ENCODE assay signal across 14 cellular contexts in genomic region chr7:139339025-139339424, GRCh38. TPM values are rescaled to one million over a fixed set of nuclear protein-coding genes. Genes with fewer than 3 reads are reported as not detected.
A peak's percentile ranks its signal among the peaks of the same experiment; 100 is the strongest.
DNase-seq lines count a peak whose midpoint lies in the region; ATAC-seq, FAIRE-seq and TF ChIP-seq lines count a peak whose summit lies in the region.
"Had no signal": no experiment of that assay in that cellular context is flagged by ENCODE, and none has a peak within 500 bp of the region (broad histone marks: within the 10 kb centered on the region; RNA-seq: fewer than 3 reads in every experiment).

No MANE protein-coding gene starts in this region.

- no peak for ATAC-seq in GM18502 (IDR thresholded peaks at IDR 0.05; ENCODE audit: poor library complexity, unreplicated experiment)
- ATAC-seq: foreskin keratinocyte had no signal

- H3K4me1 Mint-ChIP-seq in CD4-positive, alpha-beta memory T cell, result peaks cover 14 to 41% (median 24%) of the 10 kb centered on the region in 4 donors
- H3K4me1 Mint-ChIP-seq in activated T-helper 2 cell treated with anti-CD3 and anti-CD28 coated beads, Interferon-gamma antibody, Interleukin-2, Interleukin-4, amounts not matched to agents 10 μg/mL and 5 μg/mL and 100 μg/mL, durations not matched to agents 14 hours and 24 hours and 36 hours (ENCODE audit: low read depth), result peaks cover 21% of the 10 kb centered on the region
- H3K4me1 Mint-ChIP-seq in nephron, result peaks cover 8% of the 10 kb centered on the region

- intact Hi-C loops in CD4-positive, alpha-beta memory T cell (cut with micrococcal nuclease), result no loop called here
- intact Hi-C loops in activated T-helper 2 cell treated with anti-CD3 and anti-CD28 coated beads, Interferon-gamma antibody, Interleukin-2, Interleukin-4, amounts not matched to agents 10 μg/mL and 5 μg/mL and 100 μg/mL, durations not matched to agents 14 hours and 24 hours and 36 hours (cut with micrococcal nuclease), result no loop called here

- H3K27ac Mint-ChIP-seq in CD4-positive, alpha-beta memory T cell, result peak overlapping the region; percentile 6 to 100 (median 100)
- H3K27ac Mint-ChIP-seq in activated T-helper 2 cell treated with anti-CD3 and anti-CD28 coated beads, Interferon-gamma antibody, Interleukin-2, Interleukin-4, amounts not matched to agents 10 μg/mL and 5 μg/mL and 100 μg/mL, durations not matched to agents 14 hours and 24 hours and 36 hours, result peak overlapping the region; percentile 70
- H3K27ac Mint-ChIP-seq in nephron, result peak overlapping the region; percentile 89 to 100 (median 100)

- no peak for DNase-seq in CD4-positive, alpha-beta memory T cell
- DNase-seq in activated T-helper 2 cell treated with anti-CD3 and anti-CD28 coated beads, Interferon-gamma antibody, Interleukin-2, Interleukin-4, amounts not matched to agents 10 μg/mL and 5 μg/mL and 100 μg/mL, durations not matched to agents 14 hours and 24 hours and 36 hours (ENCODE audit: low spot score), result no peak
- DNase-seq in WERI-Rb-1 (no peak), frontal cortex (ENCODE audit: low spot score in 2 of 2) (no peak), iPS-NIHi11 (ENCODE audit: low spot score) (no peak)
- DNase-seq: COR-L47, foreskin keratinocyte, NCI-H2081 treated with DMSO at 0.1 percent for 48 hours, tibial artery had no signal

- no peak for FAIRE-seq in frontal cortex (lab: Jason Lieb, UNC)
- FAIRE-seq: keratinocyte had no signal

- POLR2A ChIA-PET in CD4-positive, alpha-beta memory T cell (lab: Charles Lee; ENCODE audit: partially characterized antibody), result interaction anchor here (0.7 to 4.9 kb wide), 5 partner anchors 15 to 244 kb away, joined by 3 to 107 read pairs (median 3); partner anchors contain the start of gene LUC7L2
- POLR2A ChIA-PET in HEK293 (lab: Yijun Ruan, JAX), result interaction anchor here (1.4 to 2.7 kb wide), 2 partner anchors 21 to 97 kb away, joined by 5 to 35 read pairs; partner anchors contain the start of gene LUC7L2

- peaks cover 0 to 18% of the 10 kb centered on the region in 2 donors for H3K36me3 Mint-ChIP-seq in CD4-positive, alpha-beta memory T cell
- H3K36me3 Mint-ChIP-seq in activated T-helper 2 cell treated with anti-CD3 and anti-CD28 coated beads, Interferon-gamma antibody, Interleukin-2, Interleukin-4, amounts not matched to agents 10 μg/mL and 5 μg/mL and 100 μg/mL, durations not matched to agents 14 hours and 24 hours and 36 hours (ENCODE audit: low read depth), result peaks cover 12% of the 10 kb centered on the region
- H3K36me3 Mint-ChIP-seq in nephron (ENCODE audit: low read depth), result peaks cover 8% of the 10 kb centered on the region

- H3K9me3 ChIP-seq in CD4-positive, alpha-beta memory T cell (ENCODE audit: control insufficient read depth in 1 of 2, low read length in 2 of 2), result no peaks in the 10 kb centered on the region
- H3K9me3 ChIP-seq in HEK293 (ENCODE audit: control insufficient read depth, insufficient read depth, low read depth, low read length), result no peaks in the 10 kb centered on the region
- H3K9me3 ChIP-seq in WERI-Rb-1 (ENCODE audit: severe bottlenecking), result peaks cover 6% of the 10 kb centered on the region

- H3K4me3 Mint-ChIP-seq in CD4-positive, alpha-beta memory T cell, result peak overlapping the region; percentile 72 to 99 (median 97)
- H3K4me3 Mint-ChIP-seq in activated T-helper 2 cell treated with anti-CD3 and anti-CD28 coated beads, Interferon-gamma antibody, Interleukin-2, Interleukin-4, amounts not matched to agents 10 μg/mL and 5 μg/mL and 100 μg/mL, durations not matched to agents 14 hours and 24 hours and 36 hours (ENCODE audit: low read depth), result peak overlapping the region; percentile 97
- peak overlapping the region; percentile 91 to 93 (median 91) for H3K4me3 Mint-ChIP-seq in nephron

- H3K9me3 Mint-ChIP-seq in CD4-positive, alpha-beta memory T cell, result peaks cover 0 to 17% (median 4%) of the 10 kb centered on the region in 8 donors
- H3K9me3 Mint-ChIP-seq in activated T-helper 2 cell treated with anti-CD3 and anti-CD28 coated beads, Interferon-gamma antibody, Interleukin-2, Interleukin-4, amounts not matched to agents 10 μg/mL and 5 μg/mL and 100 μg/mL, durations not matched to agents 14 hours and 24 hours and 36 hours, result peaks cover 7% of the 10 kb centered on the region
- H3K9me3 Mint-ChIP-seq in nephron, result peaks cover 11% of the 10 kb centered on the region

- peaks cover 3 to 6% of the 10 kb centered on the region in 2 donors for H3K27me3 Mint-ChIP-seq in CD4-positive, alpha-beta memory T cell
- peaks cover 3% of the 10 kb centered on the region for H3K27me3 Mint-ChIP-seq in activated T-helper 2 cell treated with anti-CD3 and anti-CD28 coated beads, Interferon-gamma antibody, Interleukin-2, Interleukin-4, amounts not matched to agents 10 μg/mL and 5 μg/mL and 100 μg/mL, durations not matched to agents 14 hours and 24 hours and 36 hours (ENCODE audit: low read depth)
- H3K27me3 Mint-ChIP-seq in nephron (ENCODE audit: low read depth), result peaks cover 6% of the 10 kb centered on the region

- H3K27ac ChIP-seq in CD4-positive, alpha-beta memory T cell (ENCODE audit: low read depth, low read length), result no peak overlapping the region
- no peak overlapping the region for H3K27ac ChIP-seq in HEK293 (ENCODE audit: extremely low read depth, low read depth, low read length)
- no peak overlapping the region for H3K27ac ChIP-seq in WERI-Rb-1
- H3K27ac ChIP-seq: foreskin keratinocyte had no signal

- H3K4me1 ChIP-seq in CD4-positive, alpha-beta memory T cell (ENCODE audit: insufficient read depth, low read length), result peaks cover 20% of the 10 kb centered on the region
- no peaks in the 10 kb centered on the region for H3K4me1 ChIP-seq in HEK293 (ENCODE audit: control insufficient read depth, insufficient read depth, low read length)
- H3K4me1 ChIP-seq: foreskin keratinocyte had no signal

- no peak for TF ChIP-seq CTCF in HEK293 (tag by site-specific recombination; IDR thresholded peaks at IDR 0.05)
- no peak for TF ChIP-seq CTCF in nephron (IDR thresholded peaks at IDR 0.05; ENCODE audit: unreplicated experiment in 3 of 3)
- TF ChIP-seq CTCF in WERI-Rb-1 (IDR thresholded peaks at IDR 0.05; ENCODE audit: low read depth, low read length), result no peak

- H3K4me3 ChIP-seq in CD4-positive, alpha-beta memory T cell (ENCODE audit: low read length in 2 of 2), result no peak overlapping the region
- H3K4me3 ChIP-seq in HEK293 (ENCODE audit: low read depth, low read length) (no peak overlapping the region), WERI-Rb-1 (ENCODE audit: low read depth, low read length) (no peak overlapping the region)

- no peaks in the 10 kb centered on the region for H3K36me3 ChIP-seq in CD4-positive, alpha-beta memory T cell (ENCODE audit: insufficient read depth, low read length)
- H3K36me3 ChIP-seq in HEK293 (ENCODE audit: control insufficient read depth in 2 of 2, insufficient read depth in 1 of 2, low read length in 2 of 2), result peaks cover 0 to 4% of the 10 kb centered on the region in 2 experiments; a peak in 2 of 3 replicates
- no peaks in the 10 kb centered on the region; the same call in 1 of the 2 replicates for H3K36me3 ChIP-seq in WERI-Rb-1
- H3K36me3 ChIP-seq: ascending aorta, tibial artery had no signal

- H3K27me3 ChIP-seq in CD4-positive, alpha-beta memory T cell (ENCODE audit: insufficient read depth, low read length), result no peaks in the 10 kb centered on the region
- H3K27me3 ChIP-seq in WERI-Rb-1 (ENCODE audit: insufficient read depth, low read depth, severe bottlenecking), result no peaks in the 10 kb centered on the region
- H3K27me3 ChIP-seq: ascending aorta, foreskin keratinocyte, tibial artery had no signal

- CTCF ChIA-PET in CD4-positive, alpha-beta memory T cell (lab: Charles Lee; ENCODE audit: partially characterized antibody), result interaction anchor here (1.6 kb wide), 2 partner anchors 21 to 87 kb away, joined by 4 to 8 read pairs; partner anchors contain the start of gene LUC7L2
- CTCF ChIA-PET in HEK293 (lab: Yijun Ruan, JAX), result interaction anchor here (0.7 to 1.4 kb wide), 3 partner anchors 9 to 218 kb away, joined by 3 to 9 read pairs (median 5); no protein-coding TSS in a partner anchor

TF ChIP-seq in HEK293, 187 proteins besides CTCF, POLR2A, EP300 and RAD21:
- peak; percentile 28; the same call in 1 of the 2 replicates for TF ChIP-seq ZBTB17 (tag by site-specific recombination; IDR thresholded peaks at IDR 0.05)
- no peak for TF ChIP-seq ZSCAN30 (tag by site-specific recombination; IDR thresholded peaks at IDR 0.05)
TF ChIP-seq in HEK293: peak in this region for 1.

RNA-seq across cellular contexts. Expression of gene FMC1, which starts 2.1 kb away (rescaled TPM):
- total RNA-seq in CD4-positive, alpha-beta memory T cell, result 10 to 100 TPM in 1 of 2 experiments, 1 to 10 TPM in 1; 6.7 to 12.5 TPM
- polyA plus RNA-seq in CD4-positive, alpha-beta memory T cell, result 10 to 100 TPM; 47.8 to 66.8 TPM
- total RNA-seq in activated T-helper 2 cell treated with anti-CD3 and anti-CD28 coated beads, Interferon-gamma antibody, Interleukin-2, Interleukin-4, amounts not matched to agents 10 μg/mL and 5 μg/mL and 100 μg/mL, durations not matched to agents 14 hours and 24 hours and 36 hours, result 7.2 and 7.5 TPM in 2 replicates
- 15.1 TPM for total RNA-seq in frontal cortex
- total RNA-seq: ascending aorta had no signal

RNA-seq across cellular contexts. Expression of gene LUC7L2, which starts 20.7 kb away (rescaled TPM):
- total RNA-seq in CD4-positive, alpha-beta memory T cell, result 100 to 1,000 TPM; 131 to 133 TPM
- polyA plus RNA-seq in CD4-positive, alpha-beta memory T cell, result 10 to 100 TPM; 50.0 to 73.0 TPM
- total RNA-seq in activated T-helper 2 cell treated with anti-CD3 and anti-CD28 coated beads, Interferon-gamma antibody, Interleukin-2, Interleukin-4, amounts not matched to agents 10 μg/mL and 5 μg/mL and 100 μg/mL, durations not matched to agents 14 hours and 24 hours and 36 hours, result 150 and 151 TPM in 2 replicates
- total RNA-seq in frontal cortex, result 50.1 TPM
